Comparison of ENCODE assay signal across 7 cellular contexts in genomic region chr6:28807682-28808280, GRCh38.
DNase-seq lines count a peak whose midpoint lies in the region; TF ChIP-seq lines count a peak whose summit lies in the region.

No MANE protein-coding gene starts in this region.

- H3K4me3 ChIP-seq in GM12865 (ENCODE audit: low read depth, low read length) = peak overlapping the region; percentile 4; the same call in 1 of the 2 replicates
- no peak overlapping the region for H3K4me3 ChIP-seq in dorsolateral prefrontal cortex

- H3K27me3 ChIP-seq in dorsolateral prefrontal cortex = peaks cover 21 to 100% (median 94%) of the 10 kb centered on the region in 45 donors

- H3K27ac ChIP-seq in dorsolateral prefrontal cortex = no peak overlapping the region

- DNase-seq in GM12865 (ENCODE audit: low read depth) = peak; percentile 68
- DNase-seq in NCI-H1105 treated with DMSO at 0.1 percent for 48 hours (lab: John Stamatoyannopoulos, UW) = peak; percentile 56
- peak; percentile 81 for DNase-seq in activated CD8-positive, alpha-beta memory T cell treated with anti-CD3 and anti-CD28 coated beads, Interleukin-2, amount 50 U/mL, for 48 hours
- peak; percentile 54 for DNase-seq in left kidney (ENCODE audit: low read depth, low spot score)
- DNase-seq in stimulated activated naive CD4-positive, alpha-beta T cell treated with Interleukin-2 at 50 U/mL for 16 hours (lab: John Stamatoyannopoulos, UW) = no peak
- DNase-seq in globus pallidus (ENCODE audit: low spot score) = no peak
- no peak for DNase-seq in dorsolateral prefrontal cortex

- intact Hi-C loops in dorsolateral prefrontal cortex (cut with DNase I) = no loop called here

- no peak for TF ChIP-seq CTCF in GM12865 (IDR thresholded peaks at IDR 0.05; ENCODE audit: insufficient read depth, low read depth, low read length, missing control alignments)
- TF ChIP-seq CTCF in dorsolateral prefrontal cortex (IDR thresholded peaks at IDR 0.05 in 54 of 56, conservative IDR thresholded peaks at IDR 0.05 in 2 of 56; ENCODE audit: low read depth in 1 of 56, partially characterized antibody in 56 of 56) = no peak

Comparison
In these comparisons a context has a peak if more than half of its experiments do, and no peak if none do; other contexts are left out.
1. DNase-seq: peak in GM12865 (single experiment), NCI-H1105 treated with DMSO at 0.1 percent for 48 hours (single experiment), activated CD8-positive, alpha-beta memory T cell treated with anti-CD3 and anti-CD28 coated beads, Interleukin-2, amount 50 U/mL, for 48 hours (single experiment) and left kidney (single experiment); none in stimulated activated naive CD4-positive, alpha-beta T cell treated with Interleukin-2 at 50 U/mL for 16 hours (single experiment), globus pallidus (single experiment) and dorsolateral prefrontal cortex (0 of 10).